Comparison of ENCODE assay signal across 13 cellular contexts in the genomic region with DNA sequence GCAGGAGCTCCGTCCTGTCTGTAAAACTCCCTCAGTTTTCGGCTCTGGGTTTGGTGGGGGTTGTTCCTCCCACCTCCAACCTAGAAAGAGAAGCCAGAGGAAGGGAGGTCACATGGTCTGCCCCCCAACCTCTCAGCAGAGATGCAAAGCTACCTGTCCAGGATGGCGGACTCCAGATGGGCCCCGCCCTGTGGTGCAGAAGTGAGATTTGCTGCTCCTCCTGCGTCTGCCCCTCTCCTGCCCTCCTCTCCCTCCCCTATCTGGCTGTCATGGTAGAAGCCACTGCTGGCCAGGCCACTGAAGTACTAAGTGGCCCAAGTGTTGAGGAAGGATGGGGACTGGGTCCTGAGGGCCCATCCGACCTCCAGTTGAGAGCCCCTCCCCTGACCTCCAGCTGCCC. TPM values are rescaled to one million over a fixed set of nuclear protein-coding genes. Genes with fewer than 3 reads are reported as not detected.
DNase-seq lines count a peak whose midpoint lies in the region; ATAC-seq and TF ChIP-seq lines count a peak whose summit lies in the region.
"Had no signal": no experiment of that assay in that cellular context is flagged by ENCODE, and none has a peak within 500 bp of the region (broad histone marks: within the 10 kb centered on the region; RNA-seq: fewer than 3 reads in every experiment).

No MANE protein-coding gene starts in this region.

- H2BK5ac ChIP-seq in mesenchymal stem cell (ENCODE audit: low read depth, low read length, poor library complexity, severe bottlenecking): no peak overlapping the region

- no peak overlapping the region for H3K9ac ChIP-seq in HUES6 (ENCODE audit: low read length)
- peak overlapping the region; percentile 84 for H3K9ac ChIP-seq in mesenchymal stem cell (ENCODE audit: low read length)
- peak overlapping the region; percentile 83 to 87 for H3K9ac ChIP-seq in stomach smooth muscle (ENCODE audit: low read length in 2 of 2)

- peak overlapping the region; percentile 77 for H3K27ac Mint-ChIP-seq in chondrocyte (ENCODE audit: unreplicated experiment)

- peak overlapping the region; percentile 58 to 89 for H3K4ac ChIP-seq in mesenchymal stem cell (ENCODE audit: low read depth in 1 of 2, low read length in 2 of 2)

- H3K23ac ChIP-seq in mesenchymal stem cell (ENCODE audit: low read length in 2 of 2): no peak overlapping the region

- H2BK12ac ChIP-seq in mesenchymal stem cell (ENCODE audit: low read length in 2 of 2): peak overlapping the region; percentile 42 to 49

- peak overlapping the region; percentile 92 for H2BK15ac ChIP-seq in mesenchymal stem cell (ENCODE audit: low read depth, poor library complexity, severe bottlenecking)

- peak overlapping the region in 1 of 2 experiments; percentile 91 for H3K14ac ChIP-seq in mesenchymal stem cell (ENCODE audit: low read length in 2 of 2)

- no peaks in the 10 kb centered on the region for H3K9me3 ChIP-seq in HUES6 (ENCODE audit: control insufficient read depth, insufficient read depth, low read depth, low read length)
- no peaks in the 10 kb centered on the region for H3K9me3 ChIP-seq in mesenchymal stem cell (ENCODE audit: control insufficient read depth, low read length)
- no peaks in the 10 kb centered on the region for H3K9me3 ChIP-seq in stomach smooth muscle (ENCODE audit: control insufficient read depth in 2 of 2, low read length in 2 of 2)

- peak overlapping the region; percentile 75 for H3K4me2 ChIP-seq in mesenchymal stem cell (ENCODE audit: low read length, poor library complexity, severe bottlenecking)

- peaks cover 2% of the 10 kb centered on the region for H3K79me1 ChIP-seq in mesenchymal stem cell (replicated peaks; ENCODE audit: low read length, poor library complexity, severe bottlenecking)

- 100% methylated on average over 4 of the region's 6 CpGs for WGBS in mesenchymal stem cell

- peaks cover 73% of the 10 kb centered on the region for H3K4me1 ChIP-seq in HUES6 (ENCODE audit: control insufficient read depth, insufficient read depth, low read length)
- peaks cover 78% of the 10 kb centered on the region for H3K4me1 ChIP-seq in mesenchymal stem cell (ENCODE audit: control insufficient read depth, insufficient read depth, low read depth, low read length)
- H3K4me1 ChIP-seq in stomach smooth muscle (ENCODE audit: control insufficient read depth, insufficient read depth, low read length): peaks cover 75% of the 10 kb centered on the region

- H3K4me3 ChIP-seq in HUES6 (ENCODE audit: low read depth, low read length): peak overlapping the region; percentile 42
- peak overlapping the region; percentile 39 to 79 for H3K4me3 ChIP-seq in mesenchymal stem cell (ENCODE audit: insufficient read depth in 1 of 2, low read depth in 1 of 2, low read length in 2 of 2)
- H3K4me3 ChIP-seq in stomach smooth muscle (ENCODE audit: low read length in 2 of 2): peak overlapping the region; percentile 62 to 78

- H3K36me3 Mint-ChIP-seq in chondrocyte (ENCODE audit: low read depth): no peaks in the 10 kb centered on the region

- H3K27me3 ChIP-seq in HUES6 (ENCODE audit: control insufficient read depth, insufficient read depth, low read length) (no peaks in the 10 kb centered on the region), mesenchymal stem cell (ENCODE audit: control insufficient read depth in 1 of 2, insufficient read depth in 1 of 2, low read length in 2 of 2) (no peaks in the 10 kb centered on the region), stomach smooth muscle (ENCODE audit: control insufficient read depth in 1 of 2, insufficient read depth in 2 of 2, low read length in 2 of 2) (no peaks in the 10 kb centered on the region)

- peak overlapping the region; percentile 75 to 93 for H3K18ac ChIP-seq in mesenchymal stem cell (ENCODE audit: low read depth in 1 of 2, low read length in 2 of 2)

- peak overlapping the region; percentile 85 for H4K91ac ChIP-seq in mesenchymal stem cell (ENCODE audit: low read length)

- ATAC-seq in HG02642 (IDR thresholded peaks at IDR 0.05; ENCODE audit: poor library complexity, unreplicated experiment) (no peak), GM18907 (IDR thresholded peaks at IDR 0.05; ENCODE audit: unreplicated experiment) (no peak)
- ATAC-seq: activated T-cell treated with anti-CD3 and anti-CD28 coated beads, Interleukin-2, amount 50 U/mL, for 4 hours had no signal

- H3K36me3 ChIP-seq in HUES6 (ENCODE audit: control insufficient read depth, insufficient read depth, low read length) (no peaks in the 10 kb centered on the region), mesenchymal stem cell (ENCODE audit: control insufficient read depth in 1 of 2, insufficient read depth in 2 of 2, low read depth in 1 of 2, low read length in 2 of 2) (no peaks in the 10 kb centered on the region), stomach smooth muscle (ENCODE audit: control insufficient read depth in 2 of 2, insufficient read depth in 2 of 2, low read length in 2 of 2) (no peaks in the 10 kb centered on the region)

- H2AK5ac ChIP-seq in mesenchymal stem cell (ENCODE audit: low read length, severe bottlenecking): peak overlapping the region; percentile 80

- peaks cover 76% of the 10 kb centered on the region for H3K4me1 Mint-ChIP-seq in chondrocyte (ENCODE audit: low read depth)

- H2BK120ac ChIP-seq in mesenchymal stem cell (ENCODE audit: low read depth, low read length): peak overlapping the region; percentile 80

- H2AFZ ChIP-seq in mesenchymal stem cell (ENCODE audit: low read depth, low read length): no peak overlapping the region

- H3K9me3 Mint-ChIP-seq in chondrocyte (ENCODE audit: low read depth): no peaks in the 10 kb centered on the region
- H3K9me3 Mint-ChIP-seq: activated T-cell treated with anti-CD3 and anti-CD28 coated beads, Interleukin-2, amount 50 U/mL, for 4 hours had no signal

- DNase-seq in chondrocyte (ENCODE audit: low spot score) (no peak), mesenchymal stem cell (no peak), NCI-H446 treated with DMSO at 0.1 percent for 48 hours (lab: John Stamatoyannopoulos, UW) (no peak), HuH-7.5 (ENCODE audit: low spot score) (no peak)
- DNase-seq: activated T-cell treated with anti-CD3 and anti-CD28 coated beads, Interleukin-2, amount 50 U/mL, for 4 hours; effector memory CD4-positive, alpha-beta T cell; kidney glomerular epithelial cell; stimulated activated CD4-positive, alpha-beta T cell treated with anti-CD3 and anti-CD28 coated beads, Interleukin-2, amount 100 ng/mL, for 24 hours had no signal

- no peak for TF ChIP-seq CTCF in chondrocyte (IDR thresholded peaks at IDR 0.05)

- no peaks in the 10 kb centered on the region for H3K27me3 Mint-ChIP-seq in chondrocyte (ENCODE audit: low read depth)

- H4K8ac ChIP-seq in mesenchymal stem cell (ENCODE audit: low read length): peak overlapping the region; percentile 89

- H3K27ac ChIP-seq in HUES6 (ENCODE audit: low read depth, low read length) (no peak overlapping the region), mesenchymal stem cell (ENCODE audit: low read length, poor library complexity, severe bottlenecking) (peak overlapping the region; percentile 12), stomach smooth muscle (ENCODE audit: low read length) (peak overlapping the region; percentile 96)

- H3K4me3 Mint-ChIP-seq in chondrocyte (ENCODE audit: unreplicated experiment): peak overlapping the region; percentile 70
- H3K4me3 Mint-ChIP-seq: activated T-cell treated with anti-CD3 and anti-CD28 coated beads, Interleukin-2, amount 50 U/mL, for 4 hours had no signal

RNA-seq across cellular contexts. Expression of a gene that starts 2.1 kb away (rescaled TPM):
- 9.6 to 16.4 TPM (median 14.9 TPM) in 3 replicates for total RNA-seq in chondrocyte
- 4.7 TPM for polyA plus RNA-seq in mesenchymal stem cell (2013, experiment 1 of 2)
- polyA plus RNA-seq in mesenchymal stem cell (2013, experiment 2 of 2): 4.8 TPM

RNA-seq across cellular contexts. Expression of a gene that starts 12.1 kb away (rescaled TPM):
- not detected in 3 replicates for total RNA-seq in chondrocyte
- polyA plus RNA-seq in mesenchymal stem cell (2013, experiment 1 of 2): not detected
- polyA plus RNA-seq in mesenchymal stem cell (2013, experiment 2 of 2): not detected
- total RNA-seq: LHCN-M2 had no signal

RNA-seq across cellular contexts. Expression of a gene that starts 25.4 kb away (rescaled TPM):
- 38.9 to 54.4 TPM (median 44.0 TPM) in 3 replicates for total RNA-seq in chondrocyte
- polyA plus RNA-seq in mesenchymal stem cell (2013, experiment 1 of 2): 24.4 TPM
- 23.2 TPM for polyA plus RNA-seq in mesenchymal stem cell (2013, experiment 2 of 2)

RNA-seq across cellular contexts. Expression of a gene that starts 30.8 kb away (rescaled TPM):
- 388 to 444 TPM (median 443 TPM) in 3 replicates for total RNA-seq in chondrocyte
- 474 TPM for polyA plus RNA-seq in mesenchymal stem cell (2013, experiment 1 of 2)
- polyA plus RNA-seq in mesenchymal stem cell (2013, experiment 2 of 2): 480 TPM

RNA-seq across cellular contexts. Expression of a gene that starts 32.4 kb away (rescaled TPM):
- total RNA-seq in chondrocyte: 5.3 to 6.9 TPM (median 5.4 TPM) in 3 replicates
- 4.2 TPM for polyA plus RNA-seq in mesenchymal stem cell (2013, experiment 1 of 2)
- 4.2 TPM for polyA plus RNA-seq in mesenchymal stem cell (2013, experiment 2 of 2)
